In the genomic region with DNA sequence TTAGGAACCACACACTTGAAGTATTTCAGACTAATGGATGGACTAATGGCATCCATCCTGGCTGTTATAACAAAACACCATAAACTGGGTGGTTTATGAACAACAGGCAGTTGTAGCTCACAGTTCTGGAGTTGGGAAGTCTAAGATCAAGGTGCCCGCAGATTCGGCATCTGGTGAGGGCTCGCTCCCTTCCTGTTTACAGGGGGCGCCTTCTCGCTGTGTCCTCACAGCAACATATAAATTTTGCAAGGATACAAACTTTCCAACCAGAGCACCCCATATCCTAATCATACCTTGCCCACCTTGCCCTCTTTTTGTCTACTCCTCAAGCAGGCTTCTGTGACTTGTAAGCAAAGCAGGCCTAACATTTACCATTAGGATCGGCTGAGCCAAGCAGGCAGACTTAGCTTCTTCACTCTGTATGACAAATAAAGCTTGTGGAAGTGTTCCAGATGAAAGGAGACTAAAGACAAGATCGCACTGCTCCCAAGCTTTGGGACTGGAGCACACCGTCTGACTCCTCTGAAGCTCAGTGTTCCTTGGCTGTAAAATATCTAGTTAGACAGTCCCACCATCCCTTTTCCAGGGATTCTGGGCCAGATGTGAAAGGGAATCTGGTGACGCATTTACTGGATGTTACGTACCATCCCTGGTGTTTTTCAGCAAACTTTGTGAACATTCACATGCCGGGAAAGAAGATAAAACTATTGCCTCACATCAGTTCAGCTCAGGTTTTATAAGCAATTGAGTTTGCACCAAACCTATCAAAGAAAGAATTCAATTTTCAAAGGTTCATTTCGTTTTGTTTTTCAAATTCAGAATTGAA, we compare ENCODE assay signal across 1 cellular context.
TF ChIP-seq lines count a peak whose summit lies in the region.

No MANE protein-coding gene starts in this region.

TF ChIP-seq in H1, 55 proteins besides CTCF, POLR2A, EP300 and RAD21:
- TF ChIP-seq EGR1 (IDR thresholded peaks at IDR 0.05; ENCODE audit: borderline replicate concordance, low read depth, low read length) = no peak
- TF ChIP-seq TBP (IDR thresholded peaks at IDR 0.05; ENCODE audit: low read depth, low read length) = no peak
- no peak for TF ChIP-seq ASH2L (IDR thresholded peaks at IDR 0.05; ENCODE audit: low read length)
- TF ChIP-seq NRF1 (IDR thresholded peaks at IDR 0.05; ENCODE audit: low read depth, low read length) = no peak
- no peak for TF ChIP-seq PHF8 (conservative IDR thresholded peaks at IDR 0.05; ENCODE audit: low read depth, low read length)
